Comparison of ENCODE assay signal across 19 cellular contexts in genomic region chr1:162138599-162139397, GRCh38.
DNase-seq lines count a peak whose midpoint lies in the region; ATAC-seq and TF ChIP-seq lines count a peak whose summit lies in the region.
"Had no signal": no experiment of that assay in that cellular context is flagged by ENCODE, and none has a peak within 500 bp of the region (broad histone marks: within the 10 kb centered on the region; RNA-seq: fewer than 3 reads in every experiment).

No MANE protein-coding gene starts in this region.

- H3K9me3 ChIP-seq in BLaER1 treated with 17β-estradiol and CSF1 and Interleukin-3, amounts not matched to agents 10 nM and 100 nM (replicated peaks in 1 of 11) = 0 out of 22 replicates have a peak, but pooled peaks cover 0 to 4% (median 0%) of the 10 kb centered on the region in 11 experiments
- H3K9me3 ChIP-seq in Loucy (ENCODE audit: insufficient read depth, low read depth, low read length) (no peaks in the 10 kb centered on the region), esophagus muscularis mucosa (no peaks in the 10 kb centered on the region), neural progenitor cell (ENCODE audit: low read depth) (no peaks in the 10 kb centered on the region)
- H3K9me3 ChIP-seq: A549, Caco-2, MG63 had no signal

- DNase-seq in esophagus muscularis mucosa (ENCODE audit: extremely low spot score) (peak; percentile 80), neural progenitor cell (ENCODE audit: low spot score) (no peak), DMS 273 treated with DMSO at 0.1 percent for 48 hours (lab: John Stamatoyannopoulos, UW) (no peak), cardiac septum (ENCODE audit: low spot score) (no peak), mesothelial cell of epicardium (ENCODE audit: low spot score in 2 of 2, unreplicated experiment in 2 of 2) (no peak)
- DNase-seq: Caco-2, EL, MG63, NCI-H1092, NCI-H146, NCI-H2081, NCI-H510A, SHP77 treated with DMSO at 0.1 percent for 48 hours had no signal

- H3K36me3 Mint-ChIP-seq in neural progenitor cell = peaks cover 18% of the 10 kb centered on the region
- H3K36me3 Mint-ChIP-seq in mesothelial cell of epicardium = no peaks in the 10 kb centered on the region

- TF ChIP-seq CTCF in Loucy (conservative IDR thresholded peaks at IDR 0.05; ENCODE audit: low read length) = no peak
- TF ChIP-seq CTCF in esophagus muscularis mucosa (IDR thresholded peaks at IDR 0.05) = no peak
- no peak for TF ChIP-seq CTCF in neural progenitor cell (IDR thresholded peaks at IDR 0.05)
- TF ChIP-seq CTCF in mesothelial cell of epicardium (IDR thresholded peaks at IDR 0.05; ENCODE audit: unreplicated experiment) = no peak

- H3K27ac Mint-ChIP-seq in neural progenitor cell = no peak overlapping the region
- H3K27ac Mint-ChIP-seq in mesothelial cell of epicardium = no peak overlapping the region

- H3K27me3 Mint-ChIP-seq in neural progenitor cell (ENCODE audit: insufficient read depth, low read depth) = no peaks in the 10 kb centered on the region
- H3K27me3 Mint-ChIP-seq in mesothelial cell of epicardium (ENCODE audit: low read depth) = no peaks in the 10 kb centered on the region

- H3K27ac ChIP-seq in BLaER1 treated with 17β-estradiol and CSF1 and Interleukin-3, amounts not matched to agents 10 nM and 100 nM = peak overlapping the region in 7 of 11 experiments; percentile 14 to 72 (median 59); a peak in 13 of 22 replicates
- H3K27ac ChIP-seq in esophagus muscularis mucosa (replicated peaks in 1 of 4) (no peak overlapping the region), neural progenitor cell (no peak overlapping the region)
- H3K27ac ChIP-seq: KMS-11 had no signal

- H3K4me1 Mint-ChIP-seq in neural progenitor cell (peaks cover 31% of the 10 kb centered on the region), mesothelial cell of epicardium (peaks cover 18% of the 10 kb centered on the region)

- no peak overlapping the region for H3K4me3 ChIP-seq in BLaER1 treated with 17β-estradiol and CSF1 and Interleukin-3, amounts not matched to agents 10 nM and 100 nM
- H3K4me3 ChIP-seq in Loucy (ENCODE audit: low read length, poor library complexity, severe bottlenecking) = peak overlapping the region; percentile 16
- no peak overlapping the region for H3K4me3 ChIP-seq in esophagus muscularis mucosa
- H3K4me3 ChIP-seq in neural progenitor cell = no peak overlapping the region
- H3K4me3 ChIP-seq: A549, MG63 had no signal

- H3K79me2 ChIP-seq in Loucy (ENCODE audit: insufficient read depth, low read length) (0 out of 2 replicates have a peak, but pooled peaks cover 4% of the 10 kb centered on the region), neural progenitor cell (ENCODE audit: low read depth) (peaks cover 64% of the 10 kb centered on the region)

- no peak overlapping the region for H3K4me3 Mint-ChIP-seq in neural progenitor cell
- no peak overlapping the region for H3K4me3 Mint-ChIP-seq in mesothelial cell of epicardium

- no peaks in the 10 kb centered on the region for H3K9me2 ChIP-seq in Loucy (replicated peaks; ENCODE audit: low read depth, low read length)

- no peaks in the 10 kb centered on the region for H4K20me1 ChIP-seq in BLaER1 treated with 17β-estradiol and CSF1 and Interleukin-3, amounts not matched to agents 10 nM and 100 nM
- H4K20me1 ChIP-seq in Loucy (ENCODE audit: insufficient read depth, low read length, poor library complexity, severe bottlenecking) (no peaks in the 10 kb centered on the region), neural progenitor cell (ENCODE audit: low read depth) (peaks cover 11% of the 10 kb centered on the region)

- H3F3A ChIP-seq in Loucy (ENCODE audit: low read depth) (no peaks in the 10 kb centered on the region), neural progenitor cell (ENCODE audit: low read depth) (peaks cover 10% of the 10 kb centered on the region)

- H3K4me2 ChIP-seq in BLaER1 treated with 17β-estradiol and CSF1 and Interleukin-3, amounts not matched to agents 10 nM and 100 nM = peak overlapping the region; percentile 12 to 78 (median 63); a peak in 21 of 22 replicates
- peak overlapping the region; percentile 56 for H3K4me2 ChIP-seq in Loucy (ENCODE audit: low read depth, low read length, poor library complexity, severe bottlenecking)
- peak overlapping the region; percentile 38 for H3K4me2 ChIP-seq in neural progenitor cell
- H3K4me2 ChIP-seq: A549, KMS-11 had no signal

- no peaks in the 10 kb centered on the region for H3K36me3 ChIP-seq in BLaER1 treated with 17β-estradiol and CSF1 and Interleukin-3, amounts not matched to agents 10 nM and 100 nM
- H3K36me3 ChIP-seq in Loucy (ENCODE audit: insufficient read depth, low read length) (no peaks in the 10 kb centered on the region), esophagus muscularis mucosa (no peaks in the 10 kb centered on the region), neural progenitor cell (no peaks in the 10 kb centered on the region)
- H3K36me3 ChIP-seq: MG63 had no signal

- TF ChIP-seq EP300 in esophagus muscularis mucosa (IDR thresholded peaks at IDR 0.05) = no peak

- intact Hi-C loops in esophagus muscularis mucosa (cut with DNase I) (no loop called here), cardiac septum (cut with DNase I) (no loop called here)

- peaks cover 0 to 4% (median 0%) of the 10 kb centered on the region in 11 experiments; a peak in 2 of 22 replicates for H3K27me3 ChIP-seq in BLaER1 treated with 17β-estradiol and CSF1 and Interleukin-3, amounts not matched to agents 10 nM and 100 nM
- no peaks in the 10 kb centered on the region for H3K27me3 ChIP-seq in Loucy (ENCODE audit: insufficient read depth, low read length, poor library complexity, severe bottlenecking)
- no peaks in the 10 kb centered on the region for H3K27me3 ChIP-seq in esophagus muscularis mucosa
- no peaks in the 10 kb centered on the region for H3K27me3 ChIP-seq in neural progenitor cell
- H3K27me3 ChIP-seq: MG63 had no signal

- no peak for ATAC-seq in HG02840 (IDR thresholded peaks at IDR 0.05; ENCODE audit: low FRiP score, unreplicated experiment)
- ATAC-seq: A549, SK-N-SH treated with all-trans-retinoic acid at 6 μM for 48 hours had no signal

- WGBS in esophagus muscularis mucosa = 45% methylated on average over 4 of the region's 4 CpGs

- TF ChIP-seq POLR2A in esophagus muscularis mucosa (IDR thresholded peaks at IDR 0.05; ENCODE audit: low read depth) = no peak

- no peak overlapping the region for H2AFZ ChIP-seq in Loucy (ENCODE audit: low read length)
- H2AFZ ChIP-seq in neural progenitor cell (replicated peaks) = no peak overlapping the region

- H3K4me1 ChIP-seq in BLaER1 treated with 17β-estradiol and CSF1 and Interleukin-3, amounts not matched to agents 10 nM and 100 nM = peaks cover 7 to 50% (median 32%) of the 10 kb centered on the region in 10 experiments; a peak in 19 of 20 replicates
- H3K4me1 ChIP-seq in Loucy (ENCODE audit: insufficient read depth, low read length, poor library complexity, severe bottlenecking) = peaks cover 65% of the 10 kb centered on the region
- peaks cover 12 to 16% (median 14%) of the 10 kb centered on the region in 4 donors for H3K4me1 ChIP-seq in esophagus muscularis mucosa
- peaks cover 34% of the 10 kb centered on the region for H3K4me1 ChIP-seq in neural progenitor cell

- peaks cover 8% of the 10 kb centered on the region for H3K9me3 Mint-ChIP-seq in neural progenitor cell
- H3K9me3 Mint-ChIP-seq in mesothelial cell of epicardium = no peaks in the 10 kb centered on the region

- H3K9ac ChIP-seq in BLaER1 treated with 17β-estradiol and CSF1 and Interleukin-3, amounts not matched to agents 10 nM and 100 nM = peak overlapping the region in 2 of 11 experiments; percentile 6 to 31; a peak in 2 of 22 replicates
- no peak overlapping the region for H3K9ac ChIP-seq in Loucy (ENCODE audit: low read depth, low read length, poor library complexity, severe bottlenecking)
- H3K9ac ChIP-seq in neural progenitor cell = no peak overlapping the region
- H3K9ac ChIP-seq: KMS-11 had no signal

Comparison
In these comparisons a context has a peak if more than half of its experiments do, and no peak if none do; other contexts are left out.
1. H3K27ac ChIP-seq: peak in BLaER1 treated with 17β-estradiol and CSF1 and Interleukin-3, amounts not matched to agents 10 nM and 100 nM (7 of 11); none in esophagus muscularis mucosa (0 of 4) and neural progenitor cell (single experiment).
2. Peak in every context shown above with its lines, with median percentiles within 50 percentile points of each other: H3K4me2 ChIP-seq.